ENCODE assay signal across 8 cellular contexts in genomic region chr22:47817380-47817779, GRCh38.
"Had no signal": no experiment of that assay in that cellular context is flagged by ENCODE, and none has a peak within 500 bp of the region (broad histone marks: within the 10 kb centered on the region; RNA-seq: fewer than 3 reads in every experiment).

No MANE protein-coding gene starts in this region.

- FAIRE-seq: HepG2 had no signal

- H2AFZ ChIP-seq: GM23248 had no signal

- H3K27ac ChIP-seq: GM23248, HL-60 had no signal

- ATAC-seq: HCT116, HepG2 had no signal

- H3K4me1 ChIP-seq: HAP-1 had no signal

- H3K9ac ChIP-seq: GM23248 had no signal

- H3K36me3 ChIP-seq: HAP-1 had no signal

- H3K4me3 ChIP-seq: GM23248, HAP-1 had no signal

- DNase-seq: GM23248, GOT3, H7, HFFc6 had no signal

- H3K9me3 ChIP-seq: HAP-1 had no signal
